20 cellular contexts compared by ENCODE assay signal in the genomic region with DNA sequence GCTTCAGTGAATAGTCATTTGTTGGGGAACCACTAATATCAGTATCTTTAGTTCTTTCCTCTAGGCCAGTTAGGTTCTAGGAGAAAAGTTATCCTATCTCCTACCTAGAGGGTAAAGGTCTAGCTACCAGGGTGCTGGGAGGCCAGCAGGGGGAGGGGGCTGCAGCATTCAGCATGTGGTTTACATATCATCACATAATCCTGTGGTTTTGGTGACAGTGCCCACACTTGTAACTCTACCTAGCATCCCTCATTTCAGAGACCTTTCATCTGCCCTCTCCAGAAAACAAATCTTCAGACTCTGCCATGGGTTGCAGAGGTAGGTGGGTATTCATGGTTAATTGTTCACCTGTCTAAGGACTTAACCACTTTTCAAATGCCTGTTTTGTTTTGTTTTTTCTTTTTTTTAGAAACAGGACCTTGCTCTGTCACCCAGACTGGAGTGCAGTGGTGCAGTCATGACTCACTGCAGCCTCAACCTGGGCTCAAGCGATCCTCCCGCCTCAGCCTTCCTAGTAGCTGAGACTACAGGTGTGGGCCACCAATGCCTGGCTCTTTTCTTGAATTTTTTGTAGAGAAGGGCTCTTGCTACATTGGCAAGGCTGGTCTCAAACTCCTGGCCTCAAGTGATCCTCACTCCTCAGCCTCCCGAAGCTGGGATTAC.
DNase-seq lines count a peak whose midpoint lies in the region; ATAC-seq and TF ChIP-seq lines count a peak whose summit lies in the region.
"Had no signal": no experiment of that assay in that cellular context is flagged by ENCODE, and none has a peak within 500 bp of the region (broad histone marks: within the 10 kb centered on the region; RNA-seq: fewer than 3 reads in every experiment).

No MANE protein-coding gene starts in this region.

- peaks cover 11% of the 10 kb centered on the region for H3K4me1 Mint-ChIP-seq in endodermal cell

- peak; percentile 19 to 39 for ATAC-seq in activated CD4-positive, CD25-positive, alpha-beta regulatory T cell treated with anti-CD3 and anti-CD28 coated beads, Interleukin-2, amount 50 U/mL, for 24 hours
- ATAC-seq in HG03139 (IDR thresholded peaks at IDR 0.05; ENCODE audit: unreplicated experiment) (no peak), GM21529 (IDR thresholded peaks at IDR 0.05; ENCODE audit: unreplicated experiment) (no peak)
- ATAC-seq: heart left ventricle, left lobe of liver, sciatic nerve had no signal

- H3K4me3 Mint-ChIP-seq in endodermal cell = no peak overlapping the region
- H3K4me3 Mint-ChIP-seq: HFFc6, nephron had no signal

- no peaks in the 10 kb centered on the region for H3K27me3 ChIP-seq in BLaER1 treated with 17β-estradiol and CSF1 and Interleukin-3, amounts not matched to agents 10 nM and 100 nM
- peaks cover 13% of the 10 kb centered on the region for H3K27me3 ChIP-seq in endodermal cell (ENCODE audit: control insufficient read depth, insufficient read depth, low read length, poor library complexity, severe bottlenecking)
- H3K27me3 ChIP-seq: colonic mucosa, upper lobe of left lung had no signal

- 83 to 94% methylated on average over 2 to 3 of the region's 3 CpGs for WGBS in endodermal cell (ENCODE audit: insufficient coverage in 1 of 2, insufficient read length in 1 of 2), 2 experiments

- H3K4me3 ChIP-seq in BLaER1 treated with 17β-estradiol and CSF1 and Interleukin-3, amounts not matched to agents 10 nM and 100 nM = no peak overlapping the region
- no peak overlapping the region for H3K4me3 ChIP-seq in endodermal cell (ENCODE audit: low read length)
- H3K4me3 ChIP-seq: colonic mucosa, heart left ventricle, upper lobe of left lung had no signal

- peak; percentile 37 for TF ChIP-seq CTCF in endodermal cell (conservative IDR thresholded peaks at IDR 0.05)

- no peak overlapping the region for H3K27ac ChIP-seq in BLaER1 treated with 17β-estradiol and CSF1 and Interleukin-3, amounts not matched to agents 10 nM and 100 nM
- no peak overlapping the region for H3K27ac ChIP-seq in endodermal cell (ENCODE audit: low read depth, low read length)
- H3K27ac ChIP-seq: brain microvascular endothelial cell, colonic mucosa, heart left ventricle, upper lobe of left lung had no signal

- no peak overlapping the region for H3K27ac Mint-ChIP-seq in endodermal cell
- H3K27ac Mint-ChIP-seq: HFFc6, nephron had no signal

- no peak for DNase-seq in activated CD4-positive, CD25-positive, alpha-beta regulatory T cell (lab: John Stamatoyannopoulos, UW)
- DNase-seq in activated CD4-positive, alpha-beta T cell treated with anti-CD3 and anti-CD28 coated beads, Interleukin-2, amount 50 U/mL, for 4 hours = peak; percentile 8 to 12
- DNase-seq in endodermal cell = no peak
- no peak for DNase-seq in stimulated activated naive CD4-positive, alpha-beta T cell (lab: John Stamatoyannopoulos, UW)
- DNase-seq: activated B cell treated with CpG ODN at 0.5 μM for 24 hours, brain microvascular endothelial cell, colonic mucosa, heart left ventricle, HFFc6, NCI-H1105 treated with DMSO at 0.1 percent for 48 hours, NCI-H2081 treated with DMSO at 0.1 percent for 48 hours, posterior cingulate gyrus, upper lobe of left lung had no signal

- no peaks in the 10 kb centered on the region for H3K27me3 Mint-ChIP-seq in endodermal cell (ENCODE audit: insufficient read depth)
- H3K27me3 Mint-ChIP-seq: activated B cell treated with CpG ODN at 0.5 μM for 24 hours had no signal

- H3K4me2 ChIP-seq in BLaER1 treated with 17β-estradiol and CSF1 and Interleukin-3, amounts not matched to agents 10 nM and 100 nM = peak overlapping the region in 9 of 11 experiments; percentile 2 to 65 (median 51); a peak in 14 of 22 replicates

- H3K9ac ChIP-seq in BLaER1 treated with 17β-estradiol and CSF1 and Interleukin-3, amounts not matched to agents 10 nM and 100 nM = no peak overlapping the region
- H3K9ac ChIP-seq in endodermal cell (ENCODE audit: extremely low read depth, low read length, poor library complexity, severe bottlenecking) = no peak overlapping the region

- peaks cover 2% of the 10 kb centered on the region for H3K9me3 Mint-ChIP-seq in endodermal cell
- H3K9me3 Mint-ChIP-seq: activated B cell treated with CpG ODN at 0.5 μM for 24 hours, HFFc6 had no signal

- H3K4me1 ChIP-seq in BLaER1 treated with 17β-estradiol and CSF1 and Interleukin-3, amounts not matched to agents 10 nM and 100 nM = peaks cover 9 to 23% (median 19%) of the 10 kb centered on the region in 10 experiments
- H3K4me1 ChIP-seq in endodermal cell (ENCODE audit: control insufficient read depth, insufficient read depth, low read length) = no peaks in the 10 kb centered on the region
- H3K4me1 ChIP-seq: colonic mucosa, upper lobe of left lung had no signal

- no peaks in the 10 kb centered on the region for H3K36me3 Mint-ChIP-seq in endodermal cell (ENCODE audit: low read depth)

- no peaks in the 10 kb centered on the region for H4K20me1 ChIP-seq in BLaER1 treated with 17β-estradiol and CSF1 and Interleukin-3, amounts not matched to agents 10 nM and 100 nM

- no peaks in the 10 kb centered on the region for H3K36me3 ChIP-seq in BLaER1 treated with 17β-estradiol and CSF1 and Interleukin-3, amounts not matched to agents 10 nM and 100 nM
- no peaks in the 10 kb centered on the region for H3K36me3 ChIP-seq in endodermal cell (ENCODE audit: control insufficient read depth, insufficient read depth, low read length)
- H3K36me3 ChIP-seq: brain microvascular endothelial cell, colonic mucosa, heart left ventricle, upper lobe of left lung had no signal

- peaks cover 0 to 3% (median 0%) of the 10 kb centered on the region in 11 experiments; a peak in 1 of 22 replicates for H3K9me3 ChIP-seq in BLaER1 treated with 17β-estradiol and CSF1 and Interleukin-3, amounts not matched to agents 10 nM and 100 nM (replicated peaks in 1 of 11)
- H3K9me3 ChIP-seq in endodermal cell (ENCODE audit: control insufficient read depth, low read length) = no peaks in the 10 kb centered on the region
- H3K9me3 ChIP-seq: colonic mucosa, heart left ventricle, upper lobe of left lung had no signal

Comparison
In these comparisons a context has a peak if more than half of its experiments do, and no peak if none do; other contexts are left out.
1. ATAC-seq: peak in activated CD4-positive, CD25-positive, alpha-beta regulatory T cell treated with anti-CD3 and anti-CD28 coated beads, Interleukin-2, amount 50 U/mL, for 24 hours (2 of 2); none in HG03139 (single experiment) and GM21529 (single experiment).
2. DNase-seq: peak in activated CD4-positive, alpha-beta T cell treated with anti-CD3 and anti-CD28 coated beads, Interleukin-2, amount 50 U/mL, for 4 hours (2 of 2); none in activated CD4-positive, CD25-positive, alpha-beta regulatory T cell (0 of 4), endodermal cell (single experiment) and stimulated activated naive CD4-positive, alpha-beta T cell (0 of 6).